Comparison of ENCODE assay signal across 15 cellular contexts in genomic region chr6:19410477-19410876, GRCh38.
DNase-seq lines count a peak whose midpoint lies in the region; ATAC-seq and TF ChIP-seq lines count a peak whose summit lies in the region.
"Had no signal": no experiment of that assay in that cellular context is flagged by ENCODE, and none has a peak within 500 bp of the region (broad histone marks: within the 10 kb centered on the region; RNA-seq: fewer than 3 reads in every experiment).

No MANE protein-coding gene starts in this region.

- peak; percentile 65 for DNase-seq in EL
- DNase-seq in NCI-H69 (lab: John Stamatoyannopoulos, UW): peak; percentile 15
- peak; percentile 82 for DNase-seq in non-pigmented ciliary epithelial cell (ENCODE audit: low read depth)
- DNase-seq in T-cell: no peak
- DNase-seq in GM19238 (ENCODE audit: insufficient read length, low spot score): no peak
- no peak for DNase-seq in esophagus muscularis mucosa (ENCODE audit: extremely low spot score)
- DNase-seq in caudate nucleus (lab: John Stamatoyannopoulos, UW): no peak
- DNase-seq: activated CD4-positive, alpha-beta T cell treated with anti-CD3 and anti-CD28 coated beads for 48 hours; CD4-positive, CD25-positive, alpha-beta regulatory T cell; KBM-7; natural killer cell; NCI-H187; sigmoid colon; T-helper 17 cell had no signal

- H3K9me3 ChIP-seq in esophagus muscularis mucosa: peaks cover 0 to 8% (median 4%) of the 10 kb centered on the region in 4 donors

- CTCF ChIA-PET in T-cell (lab: Charles Lee): no interaction called here

- no peaks in the 10 kb centered on the region for H3K27me3 Mint-ChIP-seq in T-cell
- H3K27me3 Mint-ChIP-seq: CD4-positive, CD25-positive, alpha-beta regulatory T cell; T-helper 17 cell had no signal

- H3K27me3 ChIP-seq in esophagus muscularis mucosa: no peaks in the 10 kb centered on the region
- H3K27me3 ChIP-seq: sigmoid colon had no signal

- H3K27ac ChIP-seq in esophagus muscularis mucosa (replicated peaks in 1 of 4) (peak overlapping the region in 1 of 4 donors; percentile 14), caudate nucleus (ENCODE audit: low read depth, low read length) (no peak overlapping the region)
- H3K27ac ChIP-seq: sigmoid colon had no signal

- H3K27ac Mint-ChIP-seq in T-cell: no peak overlapping the region
- H3K27ac Mint-ChIP-seq: CD4-positive, CD25-positive, alpha-beta regulatory T cell; natural killer cell; T-helper 17 cell had no signal

- no peak overlapping the region for H3K4me3 Mint-ChIP-seq in T-cell
- H3K4me3 Mint-ChIP-seq: CD4-positive, CD25-positive, alpha-beta regulatory T cell; natural killer cell; T-helper 17 cell had no signal

- H3K9me3 Mint-ChIP-seq in T-cell: peaks cover 1 to 23% (median 14%) of the 10 kb centered on the region in 3 donors

- no peaks in the 10 kb centered on the region for H3K4me1 Mint-ChIP-seq in T-cell
- H3K4me1 Mint-ChIP-seq: CD4-positive, CD25-positive, alpha-beta regulatory T cell; natural killer cell; T-helper 17 cell had no signal

- intact Hi-C loops in esophagus muscularis mucosa (cut with DNase I): no loop called here

- H3K36me3 ChIP-seq in esophagus muscularis mucosa: no peaks in the 10 kb centered on the region
- H3K36me3 ChIP-seq: sigmoid colon had no signal

- no peak for TF ChIP-seq EP300 in esophagus muscularis mucosa (IDR thresholded peaks at IDR 0.05)

- peak; percentile 97 for ATAC-seq in esophagus mucosa
- no peak for ATAC-seq in T-cell (replicated peaks in 1 of 4)
- ATAC-seq: natural killer cell, T-helper 17 cell had no signal

- POLR2A ChIA-PET in T-cell (lab: Charles Lee): no interaction called here

- H3K4me1 ChIP-seq in esophagus muscularis mucosa: peaks cover 0 to 11% (median 5%) of the 10 kb centered on the region in 4 donors

- TF ChIP-seq POLR2A in esophagus muscularis mucosa (IDR thresholded peaks at IDR 0.05; ENCODE audit: low read depth): no peak

- H3K36me3 Mint-ChIP-seq in T-cell: no peaks in the 10 kb centered on the region
- H3K36me3 Mint-ChIP-seq: CD4-positive, CD25-positive, alpha-beta regulatory T cell; natural killer cell had no signal

- no peak for TF ChIP-seq CTCF in esophagus muscularis mucosa (IDR thresholded peaks at IDR 0.05)

- no peak overlapping the region for H3K4me3 ChIP-seq in esophagus muscularis mucosa
- H3K4me3 ChIP-seq: sigmoid colon had no signal

Comparison
In these comparisons a context has a peak if more than half of its experiments do, and no peak if none do; other contexts are left out.
1. DNase-seq: peak in EL (single experiment), NCI-H69 (single experiment) and non-pigmented ciliary epithelial cell (single experiment); none in T-cell (0 of 34), GM19238 (single experiment), esophagus muscularis mucosa (single experiment) and caudate nucleus (0 of 61).